ENCODE assay signal across 2 cellular contexts in the genomic region with DNA sequence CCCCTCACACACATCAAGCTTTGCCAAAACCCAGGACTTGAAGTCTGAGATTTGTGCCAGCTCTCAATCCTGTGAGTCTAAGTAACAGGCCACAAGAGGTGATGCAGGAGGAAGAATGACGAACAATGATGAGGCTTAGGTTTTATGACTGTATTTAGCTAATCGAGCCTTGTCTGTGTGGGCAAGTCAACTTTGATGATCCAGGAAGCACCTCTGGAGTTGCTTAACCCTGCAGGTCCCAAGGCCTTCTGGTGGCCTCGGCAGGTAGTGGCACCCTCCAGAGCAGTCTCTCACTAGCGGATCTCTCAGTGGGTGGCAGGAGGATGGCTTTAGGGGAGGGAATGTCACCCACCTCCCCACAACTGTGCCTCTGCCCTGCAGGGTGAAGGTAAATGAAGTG.
TF ChIP-seq lines count a peak whose summit lies in the region.

No MANE protein-coding gene starts in this region.

TF ChIP-seq in SK-N-SH, 30 proteins besides CTCF, POLR2A, EP300 and RAD21:
- TF ChIP-seq, protein P1, sequence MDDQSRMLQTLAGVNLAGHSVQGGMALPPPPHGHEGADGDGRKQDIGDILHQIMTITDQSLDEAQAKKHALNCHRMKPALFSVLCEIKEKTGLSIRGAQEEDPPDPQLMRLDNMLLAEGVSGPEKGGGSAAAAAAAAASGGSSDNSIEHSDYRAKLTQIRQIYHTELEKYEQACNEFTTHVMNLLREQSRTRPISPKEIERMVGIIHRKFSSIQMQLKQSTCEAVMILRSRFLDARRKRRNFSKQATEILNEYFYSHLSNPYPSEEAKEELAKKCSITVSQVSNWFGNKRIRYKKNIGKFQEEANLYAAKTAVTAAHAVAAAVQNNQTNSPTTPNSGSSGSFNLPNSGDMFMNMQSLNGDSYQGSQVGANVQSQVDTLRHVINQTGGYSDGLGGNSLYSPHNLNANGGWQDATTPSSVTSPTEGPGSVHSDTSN (IDR thresholded peaks at IDR 0.05) = no peak
- TF ChIP-seq CHD2 (IDR thresholded peaks at IDR 0.05; ENCODE audit: low read length, partially characterized antibody) (no peak), RXRA (IDR thresholded peaks at IDR 0.05; ENCODE audit: borderline replicate concordance, low read depth) (no peak), POLR2AphosphoS5 (IDR thresholded peaks at IDR 0.05; ENCODE audit: low read depth, low read length) (no peak), SIN3A (IDR thresholded peaks at IDR 0.05; ENCODE audit: borderline replicate concordance, low read depth, low read length) (no peak), EZH2phosphoT487 (IDR thresholded peaks at IDR 0.05; ENCODE audit: borderline replicate concordance, low read depth) (no peak), FOXM1 (IDR thresholded peaks at IDR 0.05; ENCODE audit: low read depth) (no peak), GABPA (IDR thresholded peaks at IDR 0.05; ENCODE audit: low read depth) (no peak), FOXJ3 (CRISPR knock-in tag; IDR thresholded peaks at IDR 0.05) (no peak), MXI1 (IDR thresholded peaks at IDR 0.05; ENCODE audit: low read depth, low read length) (no peak), YY1 (IDR thresholded peaks at IDR 0.05; ENCODE audit: low read depth) (no peak), NFIC (IDR thresholded peaks at IDR 0.05; ENCODE audit: borderline replicate concordance) (no peak), SMC3 (IDR thresholded peaks at IDR 0.05; ENCODE audit: low read depth, low read length) (no peak), FOSL2 (IDR thresholded peaks at IDR 0.05; ENCODE audit: borderline replicate concordance, low read depth) (no peak), RFX5 (IDR thresholded peaks at IDR 0.05; ENCODE audit: low read length) (no peak), GATA2 (CRISPR knock-in tag; IDR thresholded peaks at IDR 0.05) (no peak)
- TF ChIP-seq, protein P2, sequence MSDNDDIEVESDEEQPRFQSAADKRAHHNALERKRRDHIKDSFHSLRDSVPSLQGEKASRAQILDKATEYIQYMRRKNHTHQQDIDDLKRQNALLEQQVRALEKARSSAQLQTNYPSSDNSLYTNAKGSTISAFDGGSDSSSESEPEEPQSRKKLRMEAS (IDR thresholded peaks at IDR 0.05; ENCODE audit: low read depth) = no peak
- TF ChIP-seq, protein P3, sequence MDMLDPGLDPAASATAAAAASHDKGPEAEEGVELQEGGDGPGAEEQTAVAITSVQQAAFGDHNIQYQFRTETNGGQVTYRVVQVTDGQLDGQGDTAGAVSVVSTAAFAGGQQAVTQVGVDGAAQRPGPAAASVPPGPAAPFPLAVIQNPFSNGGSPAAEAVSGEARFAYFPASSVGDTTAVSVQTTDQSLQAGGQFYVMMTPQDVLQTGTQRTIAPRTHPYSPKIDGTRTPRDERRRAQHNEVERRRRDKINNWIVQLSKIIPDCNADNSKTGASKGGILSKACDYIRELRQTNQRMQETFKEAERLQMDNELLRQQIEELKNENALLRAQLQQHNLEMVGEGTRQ (IDR thresholded peaks at IDR 0.05; ENCODE audit: borderline replicate concordance, low read depth, low read length) = no peak

TF ChIP-seq in SK-N-SH treated with all-trans-retinoic acid at 6 μM for 48 hours, 23 proteins besides CTCF, POLR2A, EP300 and RAD21 (continued from another document):
- TF ChIP-seq, protein P4, sequence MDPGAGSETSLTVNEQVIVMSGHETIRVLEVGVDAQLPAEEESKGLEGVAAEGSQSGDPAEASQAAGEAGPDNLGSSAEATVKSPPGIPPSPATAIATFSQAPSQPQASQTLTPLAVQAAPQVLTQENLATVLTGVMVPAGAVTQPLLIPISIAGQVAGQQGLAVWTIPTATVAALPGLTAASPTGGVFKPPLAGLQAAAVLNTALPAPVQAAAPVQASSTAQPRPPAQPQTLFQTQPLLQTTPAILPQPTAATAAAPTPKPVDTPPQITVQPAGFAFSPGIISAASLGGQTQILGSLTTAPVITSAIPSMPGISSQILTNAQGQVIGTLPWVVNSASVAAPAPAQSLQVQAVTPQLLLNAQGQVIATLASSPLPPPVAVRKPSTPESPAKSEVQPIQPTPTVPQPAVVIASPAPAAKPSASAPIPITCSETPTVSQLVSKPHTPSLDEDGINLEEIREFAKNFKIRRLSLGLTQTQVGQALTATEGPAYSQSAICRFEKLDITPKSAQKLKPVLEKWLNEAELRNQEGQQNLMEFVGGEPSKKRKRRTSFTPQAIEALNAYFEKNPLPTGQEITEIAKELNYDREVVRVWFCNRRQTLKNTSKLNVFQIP (CRISPR knock-in tag; IDR thresholded peaks at IDR 0.05; ENCODE audit: borderline replicate concordance, low read depth) = no peak
- TF ChIP-seq CSDC2 (CRISPR knock-in tag; IDR thresholded peaks at IDR 0.05) = no peak
- no peak for TF ChIP-seq ZFP3 (CRISPR knock-in tag; IDR thresholded peaks at IDR 0.05)
